8 cellular contexts compared by ENCODE assay signal in genomic region chr1:113390871-113391642, GRCh38.
DNase-seq lines count a peak whose midpoint lies in the region; ATAC-seq lines count a peak whose summit lies in the region.

No MANE protein-coding gene starts in this region.

- H3K9ac ChIP-seq in duodenal mucosa (ENCODE audit: low read depth in 1 of 2, low read length in 2 of 2): peak overlapping the region; percentile 66 to 74

- DNase-seq in DMS 273 (lab: John Stamatoyannopoulos, UW; ENCODE audit: unreplicated experiment): peak; percentile 81
- DNase-seq in DMS 273 treated with DMSO at 0.1 percent for 48 hours (lab: John Stamatoyannopoulos, UW): no peak
- DNase-seq in KBM-7: peak; percentile 52
- DNase-seq in activated CD4-positive, alpha-beta T cell treated with anti-CD3 and anti-CD28 coated beads for 48 hours: peak; percentile 60
- DNase-seq in memory B cell (ENCODE audit: low spot score in 2 of 2): peak; percentile 33 to 48
- peak; percentile 11 for DNase-seq in stimulated activated CD8-positive, alpha-beta memory T cell treated with anti-CD3 and anti-CD28 coated beads, Interleukin-12 subunit alpha, Interleukin-12 subunit beta, amount 100 ng/mL, for 4 hours (ENCODE audit: low read depth)
- no peak for DNase-seq in cortex of kidney (lab: John Stamatoyannopoulos, UW)

- H3K27ac ChIP-seq in duodenal mucosa (ENCODE audit: low read depth, low read length): peak overlapping the region; percentile 73

- H3K9me3 ChIP-seq in duodenal mucosa (ENCODE audit: control insufficient read depth in 1 of 2, low read length in 2 of 2): no peaks in the 10 kb centered on the region

- H3K27ac Mint-ChIP-seq in memory B cell: peak overlapping the region; percentile 7

- peaks cover 0 to 17% of the 10 kb centered on the region in 2 donors for H3K4me1 ChIP-seq in duodenal mucosa (ENCODE audit: control insufficient read depth in 1 of 2, insufficient read depth in 2 of 2, low read length in 2 of 2)

- in situ Hi-C loops in KBM-7 (cut with MboI; ENCODE audit: low pct_unique_long_range_greater_than_20kb, low sequenced_read_pairs): no loop called here

- ATAC-seq in memory B cell (ENCODE audit: low read depth): peak; percentile 36

- peaks cover 17% of the 10 kb centered on the region for H3K4me1 Mint-ChIP-seq in memory B cell

- H3K4me3 Mint-ChIP-seq in memory B cell: peak overlapping the region; percentile 91

- peak overlapping the region; percentile 68 to 85 for H3K4me3 ChIP-seq in duodenal mucosa (ENCODE audit: low read depth in 1 of 2, low read length in 2 of 2)

- no peaks in the 10 kb centered on the region for H3K36me3 Mint-ChIP-seq in memory B cell

- no peaks in the 10 kb centered on the region for H3K27me3 ChIP-seq in duodenal mucosa (ENCODE audit: control insufficient read depth in 1 of 2, insufficient read depth in 2 of 2, low read length in 2 of 2)

- H3K36me3 ChIP-seq in duodenal mucosa (ENCODE audit: control insufficient read depth in 1 of 2, insufficient read depth in 2 of 2, low read length in 2 of 2): no peaks in the 10 kb centered on the region

- H3K9me3 Mint-ChIP-seq in memory B cell: no peaks in the 10 kb centered on the region

- peaks cover 7% of the 10 kb centered on the region for H3K27me3 Mint-ChIP-seq in memory B cell

Comparison
In these comparisons a context has a peak if more than half of its experiments do, and no peak if none do; other contexts are left out.
1. DNase-seq: peak in DMS 273 (single experiment), KBM-7 (single experiment), activated CD4-positive, alpha-beta T cell treated with anti-CD3 and anti-CD28 coated beads for 48 hours (single experiment), memory B cell (2 of 2) and stimulated activated CD8-positive, alpha-beta memory T cell treated with anti-CD3 and anti-CD28 coated beads, Interleukin-12 subunit alpha, Interleukin-12 subunit beta, amount 100 ng/mL, for 4 hours (single experiment); none in DMS 273 treated with DMSO at 0.1 percent for 48 hours (single experiment) and cortex of kidney (single experiment).